17 cellular contexts compared by ENCODE assay signal in genomic region chr10:95457319-95457886, GRCh38.
A peak's percentile ranks its signal among the peaks of the same experiment; 100 is the strongest.
DNase-seq lines count a peak whose midpoint lies in the region; ATAC-seq and TF ChIP-seq lines count a peak whose summit lies in the region.
"Had no signal": no experiment of that assay in that cellular context is flagged by ENCODE, and none has a peak within 500 bp of the region (broad histone marks: within the 10 kb centered on the region; RNA-seq: fewer than 3 reads in every experiment).

No MANE protein-coding gene starts in this region.

- TF ChIP-seq CTCF in body of pancreas (IDR thresholded peaks at IDR 0.05) (no peak), prostate gland (IDR thresholded peaks at IDR 0.05) (no peak)

- H3K27ac ChIP-seq in body of pancreas (peak overlapping the region in 2 of 4 donors; percentile 22 to 57), prostate gland (peak overlapping the region; percentile 36 to 40)
- no peak overlapping the region for H3K27ac ChIP-seq in effector memory CD4-positive, alpha-beta T cell (ENCODE audit: insufficient read depth, low read length, poor library complexity, severe bottlenecking)

- H3K9me3 ChIP-seq in body of pancreas (no peaks in the 10 kb centered on the region), prostate gland (no peaks in the 10 kb centered on the region)
- H3K9me3 ChIP-seq in effector memory CD4-positive, alpha-beta T cell (ENCODE audit: control insufficient read depth, low read length): no peaks in the 10 kb centered on the region

- DNase-seq in ACHN (peak; percentile 49), body of pancreas (no peak), kidney glomerular epithelial cell (lab: John Stamatoyannopoulos, UW) (peak; percentile 45), prostate gland (ENCODE audit: low spot score) (no peak), HCEC 1CT (no peak)
- no peak for DNase-seq in effector memory CD4-positive, alpha-beta T cell
- DNase-seq: activated CD4-positive, alpha-beta T cell treated with anti-CD3 and anti-CD28 coated beads for 48 hours; activated CD8-positive, alpha-beta memory T cell treated with anti-CD3 and anti-CD28 coated beads, Interleukin-2, amount 50 U/mL, for 4 hours; activated gamma-delta T cell; naive thymus-derived CD8-positive, alpha-beta T cell; NCI-H1436 treated with DMSO at 0.1 percent for 48 hours; NK-92 treated with Interleukin-12 subunit alpha and Interleukin-12 subunit beta, amount 100 ng/mL, for 24 hours; stimulated activated CD4-positive, alpha-beta T cell treated with anti-CD3 and anti-CD28 coated beads, Interleukin-12 subunit alpha, Interleukin-12 subunit beta, amount 100 ng/mL, for 4 hours; SW 1271 had no signal

- WGBS in body of pancreas, 2 donors: 65 to 71% methylated on average over 5 of the region's 5 CpGs
- 63% methylated on average over 5 of the region's 5 CpGs for WGBS in prostate gland

- H3K4me1 ChIP-seq in body of pancreas (peaks cover 6% of the 10 kb centered on the region), prostate gland (replicated peaks) (no peaks in the 10 kb centered on the region)
- H3K4me1 ChIP-seq in effector memory CD4-positive, alpha-beta T cell (ENCODE audit: control insufficient read depth, insufficient read depth, low read length, poor library complexity, severe bottlenecking): no peaks in the 10 kb centered on the region

- TF ChIP-seq POLR2A in body of pancreas (IDR thresholded peaks at IDR 0.05): no peak
- no peak for TF ChIP-seq POLR2A in prostate gland (IDR thresholded peaks at IDR 0.05)

- peak; percentile 12 for ATAC-seq in body of pancreas
- no peak for ATAC-seq in HG03378 (IDR thresholded peaks at IDR 0.05; ENCODE audit: unreplicated experiment)
- ATAC-seq in GM18498 (IDR thresholded peaks at IDR 0.05; ENCODE audit: unreplicated experiment): no peak
- ATAC-seq: naive thymus-derived CD8-positive, alpha-beta T cell; stimulated activated effector memory CD8-positive, alpha-beta T cell treated with anti-CD3 and anti-CD28 coated beads, Interleukin-12 subunit alpha, Interleukin-12 subunit beta, amount 100 ng/mL, for 72 hours had no signal

- intact Hi-C loops in body of pancreas (cut with DNase I): no loop called here
- intact Hi-C loops in prostate gland (cut with DNase I): no loop called here

- H3K36me3 ChIP-seq in body of pancreas (replicated peaks in 1 of 2; ENCODE audit: insufficient read depth in 1 of 2, low read depth in 2 of 2) (no peaks in the 10 kb centered on the region), prostate gland (no peaks in the 10 kb centered on the region)
- no peaks in the 10 kb centered on the region for H3K36me3 ChIP-seq in effector memory CD4-positive, alpha-beta T cell (ENCODE audit: control insufficient read depth, insufficient read depth, low read length)

- in situ Hi-C loops in ACHN (cut with HindIII; ENCODE audit: low pct_ligation_motif_present, low pct_unique_long_range_greater_than_20kb, low sequenced_read_pairs): no loop called here

- H3K4me3 ChIP-seq in body of pancreas (no peak overlapping the region), prostate gland (no peak overlapping the region)
- no peak overlapping the region for H3K4me3 ChIP-seq in effector memory CD4-positive, alpha-beta T cell (ENCODE audit: insufficient read depth, low read depth, low read length, poor library complexity, severe bottlenecking)

- no peaks in the 10 kb centered on the region for H3K27me3 ChIP-seq in body of pancreas
- no peaks in the 10 kb centered on the region for H3K27me3 ChIP-seq in prostate gland (replicated peaks; ENCODE audit: insufficient read depth)
- no peaks in the 10 kb centered on the region for H3K27me3 ChIP-seq in effector memory CD4-positive, alpha-beta T cell (replicated peaks; ENCODE audit: control insufficient read depth, insufficient read depth, low read length, poor library complexity, severe bottlenecking)

Comparison
In these comparisons a context has a peak if more than half of its experiments do, and no peak if none do; other contexts are left out.
1. DNase-seq: peak in ACHN (single experiment) and kidney glomerular epithelial cell (single experiment); none in body of pancreas (0 of 4), prostate gland (single experiment), HCEC 1CT (single experiment) and effector memory CD4-positive, alpha-beta T cell (0 of 3).